ENCODE assay signal across 12 cellular contexts in genomic region chr20:18272451-18272850, GRCh38. TPM values are rescaled to one million over a fixed set of nuclear protein-coding genes. Genes with fewer than 3 reads are reported as not detected.
A peak's percentile ranks its signal among the peaks of the same experiment; 100 is the strongest.
DNase-seq lines count a peak whose midpoint lies in the region; ATAC-seq and TF ChIP-seq lines count a peak whose summit lies in the region.
"Had no signal": no experiment of that assay in that cellular context is flagged by ENCODE, and none has a peak within 500 bp of the region (broad histone marks: within the 10 kb centered on the region; RNA-seq: fewer than 3 reads in every experiment).

No MANE protein-coding gene starts in this region.

- H3K27me3 ChIP-seq in right cardiac atrium (ENCODE audit: control insufficient read depth, insufficient read depth), result no peaks in the 10 kb centered on the region
- H3K27me3 ChIP-seq in left ventricle myocardium inferior (ENCODE audit: low read depth), result peaks cover 72% of the 10 kb centered on the region
- no peaks in the 10 kb centered on the region for H3K27me3 ChIP-seq in ovary
- H3K27me3 ChIP-seq: pancreas had no signal

- H3K27ac ChIP-seq in right cardiac atrium (ENCODE audit: low read length) (no peak overlapping the region), left ventricle myocardium inferior (replicated peaks) (peak overlapping the region; percentile 23), ovary (no peak overlapping the region)
- H3K27ac ChIP-seq: pancreas, transverse colon had no signal

- no peak for TF ChIP-seq EP300 in ovary (IDR thresholded peaks at IDR 0.05)

- peak; percentile 81 for ATAC-seq in Right ventricle myocardium superior (ENCODE audit: poor library complexity)
- no peak for ATAC-seq in right cardiac atrium
- ATAC-seq: pancreas had no signal

- no peaks in the 10 kb centered on the region for H3K36me3 ChIP-seq in left ventricle myocardium inferior
- H3K36me3 ChIP-seq in ovary, result no peaks in the 10 kb centered on the region
- H3K36me3 ChIP-seq: pancreas, transverse colon had no signal

- DNase-seq in Right ventricle myocardium superior (peak; percentile 63), right cardiac atrium (no peak), SKM-1 (lab: John Stamatoyannopoulos, UW; ENCODE audit: unreplicated experiment) (peak; percentile 28), left ventricle myocardium inferior (peak; percentile 41), ovary (no peak), NCI-H2081 treated with DMSO at 0.1 percent for 48 hours (lab: John Stamatoyannopoulos, UW) (no peak), KG1 (lab: John Stamatoyannopoulos, UW) (no peak), amniotic stem cell (lab: John Stamatoyannopoulos, UW) (no peak)
- DNase-seq: amygdala, NCI-H226, pancreas, transverse colon had no signal

- intact Hi-C loops in Right ventricle myocardium superior (cut with DNase I), result loop anchor here (5.0 kb wide), 1 partner anchor 1470 kb away; no protein-coding TSS in a partner anchor
- intact Hi-C loops in right cardiac atrium (cut with DNase I), result loop anchor here in 1 of 4 donors (10.0 kb wide), 1 partner anchor 768 kb away; no protein-coding TSS in a partner anchor
- intact Hi-C loops in left ventricle myocardium inferior (cut with micrococcal nuclease), result loop anchor here (10.0 kb wide), 1 partner anchor 138 kb away; the partner anchor contains the start of genes KAT14 and PET117
- intact Hi-C loops in ovary (cut with DNase I), result no loop called here

- TF ChIP-seq CTCF in left ventricle myocardium inferior (IDR thresholded peaks at IDR 0.05; ENCODE audit: borderline replicate concordance), result peak; percentile 27
- TF ChIP-seq CTCF in ovary (IDR thresholded peaks at IDR 0.05), result no peak

- TF ChIP-seq POLR2A in ovary (IDR thresholded peaks at IDR 0.05), result no peak

- no peaks in the 10 kb centered on the region for H3K9me3 ChIP-seq in right cardiac atrium (ENCODE audit: control insufficient read depth, low read length)
- no peaks in the 10 kb centered on the region for H3K9me3 ChIP-seq in left ventricle myocardium inferior (replicated peaks)
- peaks cover 0 to 4% of the 10 kb centered on the region in 2 donors for H3K9me3 ChIP-seq in ovary
- H3K9me3 ChIP-seq: pancreas, transverse colon had no signal

- H3K4me1 ChIP-seq in right cardiac atrium (ENCODE audit: control insufficient read depth, insufficient read depth, low read length), result no peaks in the 10 kb centered on the region
- no peaks in the 10 kb centered on the region for H3K4me1 ChIP-seq in left ventricle myocardium inferior
- no peaks in the 10 kb centered on the region for H3K4me1 ChIP-seq in ovary (ENCODE audit: insufficient read depth)
- H3K4me1 ChIP-seq: pancreas had no signal

- no peak overlapping the region for H3K4me3 ChIP-seq in right cardiac atrium (ENCODE audit: low read length)
- H3K4me3 ChIP-seq in left ventricle myocardium inferior, result no peak overlapping the region
- H3K4me3 ChIP-seq in ovary, result no peak overlapping the region
- H3K4me3 ChIP-seq: pancreas, transverse colon had no signal

- WGBS in right cardiac atrium, result 43% methylated on average over 6 of the region's 6 CpGs
- WGBS in ovary, 3 donors, result 37 to 62% (median 43%) methylated on average over 6 of the region's 6 CpGs

RNA-seq across cellular contexts. Expression of gene ZNF133, which starts 15.9 kb away (rescaled TPM):
- total RNA-seq in Right ventricle myocardium superior (5.3 TPM), right cardiac atrium (10 to 100 TPM in 2 of 4 donors, 1 to 10 TPM in 2; 8.5 to 11.0 (median 10.3) TPM), left ventricle myocardium inferior (7.4 TPM), ovary (10 to 100 TPM; 13.4 to 20.0 (median 15.1) TPM)
- polyA plus RNA-seq in right cardiac atrium (7.8 TPM), ovary (10 to 100 TPM; 12.8 to 13.6 TPM)

Comparison
In these comparisons a context has a peak if more than half of its experiments do, and no peak if none do; other contexts are left out.
1. DNase-seq: peak in Right ventricle myocardium superior (single experiment), SKM-1 (single experiment) and left ventricle myocardium inferior (single experiment); none in right cardiac atrium (0 of 3), ovary (0 of 5), NCI-H2081 treated with DMSO at 0.1 percent for 48 hours (single experiment), KG1 (single experiment) and amniotic stem cell (single experiment).
2. intact Hi-C loops: an anchor here in Right ventricle myocardium superior (5.0 kb wide) and left ventricle myocardium inferior (10.0 kb wide); none called in ovary.